20 cellular contexts compared by ENCODE assay signal in genomic region chr2:29304399-29304798, GRCh38.
DNase-seq lines count a peak whose midpoint lies in the region; ATAC-seq and TF ChIP-seq lines count a peak whose summit lies in the region.
"Had no signal": no experiment of that assay in that cellular context is flagged by ENCODE, and none has a peak within 500 bp of the region (broad histone marks: within the 10 kb centered on the region; RNA-seq: fewer than 3 reads in every experiment).

No MANE protein-coding gene starts in this region.

- no peaks in the 10 kb centered on the region for H3F3A ChIP-seq in GM23248 (ENCODE audit: insufficient read depth)

- H3K27ac ChIP-seq in GM23248 (no peak overlapping the region), foreskin keratinocyte (no peak overlapping the region)
- H3K27ac ChIP-seq: pancreas, upper lobe of left lung had no signal

- no peak overlapping the region for H2AFZ ChIP-seq in GM23248

- intact Hi-C loops in posterior cingulate gyrus (cut with DNase I): no loop called here

- 90% methylated on average over 1 of the region's 1 CpG; no CpG with 5 or more reads in 1 of the 2 experiments for WGBS in GM23248 (ENCODE audit: low coverage in 1 of 2, low lambda C conversion rate in 2 of 2, missing lambda C conversion rate in 2 of 2), 2 experiments

- no peak overlapping the region for H3K4me2 ChIP-seq in GM23248 (ENCODE audit: unreplicated experiment)

- in situ Hi-C loops in Caki2 (cut with HindIII; ENCODE audit: low pct_unique_long_range_greater_than_20kb, low sequenced_read_pairs): no loop called here
- in situ Hi-C loops in GM23248 (cut with MboI): loop anchor here (25.0 kb wide), 1 partner anchor 533 kb away; no protein-coding TSS in a partner anchor
- in situ Hi-C loops in SK-MEL-5 (cut with HindIII; ENCODE audit: low pct_unique_long_range_greater_than_20kb, low sequenced_read_pairs): no loop called here

- DNase-seq in Caki2 (ENCODE audit: low read depth) (peak; percentile 21), GM23248 (peak; percentile 43), SK-MEL-5 (ENCODE audit: low read depth, low spot score) (peak; percentile 68), foreskin keratinocyte (peak in 1 of 2 donors; percentile 7), A172 (ENCODE audit: low spot score) (no peak), NCI-H82 treated with DMSO at 0.1 percent for 48 hours (lab: John Stamatoyannopoulos, UW; ENCODE audit: unreplicated experiment) (no peak), posterior cingulate gyrus (no peak)
- no peak for DNase-seq in activated CD4-positive, CD25-positive, alpha-beta regulatory T cell treated with anti-CD3 and anti-CD28 coated beads, Interleukin-2, amount 50 U/mL, for 72 hours
- DNase-seq: Caco-2, cortex of kidney, H9, hypothalamus, KBM-7, kidney, NCI-H1092, NCI-H2081 treated with DMSO at 0.1 percent for 48 hours, NCI-H774, pancreas, upper lobe of left lung had no signal

- ATAC-seq in foreskin keratinocyte: peak; percentile 9
- ATAC-seq: natural killer cell treated with Interleukin-12 subunit alpha and Interleukin-12 subunit beta and Interleukin-15 and Interleukin-18, amount 100 ng/mL, for 72 hours had no signal

- H3K4me1 ChIP-seq in GM23248 (ENCODE audit: insufficient read depth): no peaks in the 10 kb centered on the region
- H3K4me1 ChIP-seq in foreskin keratinocyte: no peaks in the 10 kb centered on the region
- H3K4me1 ChIP-seq: Caco-2 had no signal

- H3K9ac ChIP-seq in GM23248: no peak overlapping the region

- no peak overlapping the region for H3K4me3 ChIP-seq in GM23248
- H3K4me3 ChIP-seq: pancreas, upper lobe of left lung had no signal

- H3K27me3 ChIP-seq in GM23248 (replicated peaks; ENCODE audit: insufficient read depth) (peaks cover 7% of the 10 kb centered on the region; the same call in 1 of the 2 replicates), foreskin keratinocyte (peaks cover 15% of the 10 kb centered on the region)
- H3K27me3 ChIP-seq: pancreas, upper lobe of left lung had no signal

- H3K9me3 ChIP-seq in GM23248 (ENCODE audit: low read depth): no peaks in the 10 kb centered on the region
- H3K9me3 ChIP-seq: Caco-2, pancreas, upper lobe of left lung had no signal

- H4K20me1 ChIP-seq in GM23248 (ENCODE audit: insufficient read depth): no peaks in the 10 kb centered on the region

- H3K9me2 ChIP-seq in GM23248 (ENCODE audit: insufficient read depth): no peaks in the 10 kb centered on the region

- TF ChIP-seq CTCF in foreskin keratinocyte (conservative IDR thresholded peaks at IDR 0.05): no peak

- no peaks in the 10 kb centered on the region for H3K79me2 ChIP-seq in GM23248 (ENCODE audit: insufficient read depth)

- H3K36me3 ChIP-seq in GM23248 (ENCODE audit: low read depth): no peaks in the 10 kb centered on the region
- H3K36me3 ChIP-seq: pancreas, upper lobe of left lung had no signal

Comparison
In these comparisons a context has a peak if more than half of its experiments do, and no peak if none do; other contexts are left out.
1. DNase-seq: peak in Caki2 (single experiment), GM23248 (single experiment) and SK-MEL-5 (single experiment); none in A172 (single experiment), NCI-H82 treated with DMSO at 0.1 percent for 48 hours (single experiment), posterior cingulate gyrus (0 of 10) and activated CD4-positive, CD25-positive, alpha-beta regulatory T cell treated with anti-CD3 and anti-CD28 coated beads, Interleukin-2, amount 50 U/mL, for 72 hours (single experiment).